In genomic region chr1:92834617-92835016, GRCh38 we compare ENCODE assay signal across 10 cellular contexts. TPM values are rescaled to one million over a fixed set of nuclear protein-coding genes. Genes with fewer than 3 reads are reported as not detected.
A peak's percentile ranks its signal among the peaks of the same experiment; 100 is the strongest.
DNase-seq lines count a peak whose midpoint lies in the region; ATAC-seq, FAIRE-seq and TF ChIP-seq lines count a peak whose summit lies in the region.
"Had no signal": no experiment of that assay in that cellular context is flagged by ENCODE, and none has a peak within 500 bp of the region (broad histone marks: within the 10 kb centered on the region; RNA-seq: fewer than 3 reads in every experiment).

No MANE protein-coding gene starts in this region.

- H3K9ac ChIP-seq in OCI-LY3 (ENCODE audit: low read length): no peak overlapping the region
- no peak overlapping the region for H3K9ac ChIP-seq in endocrine pancreas (ENCODE audit: control insufficient read depth, insufficient read depth, low read length)

- H3K27me3 ChIP-seq in OCI-LY3 (ENCODE audit: low read depth, low read length) (no peaks in the 10 kb centered on the region), endocrine pancreas (ENCODE audit: control insufficient read depth, insufficient read depth, low read length) (no peaks in the 10 kb centered on the region)
- H3K27me3 ChIP-seq: spleen had no signal

- no peak for ATAC-seq in HG02759 (IDR thresholded peaks at IDR 0.05; ENCODE audit: unreplicated experiment)
- ATAC-seq: left lobe of liver had no signal

- H3K9me3 ChIP-seq in OCI-LY3 (ENCODE audit: insufficient read depth, low read length) (no peaks in the 10 kb centered on the region), endocrine pancreas (ENCODE audit: control insufficient read depth, low read length) (no peaks in the 10 kb centered on the region)
- H3K9me3 ChIP-seq: spleen had no signal

- TF ChIP-seq POLR2A in GM12891 (IDR thresholded peaks at IDR 0.05; ENCODE audit: low read depth, low read length): 0 out of 2 replicates have a peak, but pooled peaks have one; percentile 16

- H3K36me3 ChIP-seq in OCI-LY3 (replicated peaks; ENCODE audit: low read depth, low read length) (peaks cover 56% of the 10 kb centered on the region), endocrine pancreas (ENCODE audit: control insufficient read depth, insufficient read depth, low read length) (peaks cover 7% of the 10 kb centered on the region)

- no peaks in the 10 kb centered on the region for H3K27me3 Mint-ChIP-seq in osteocyte (ENCODE audit: unreplicated experiment)

- peaks cover 73% of the 10 kb centered on the region for H4K20me1 ChIP-seq in OCI-LY3 (ENCODE audit: insufficient read depth, low read length)

- H3K4me1 ChIP-seq in OCI-LY3 (ENCODE audit: low read length): peaks cover 28% of the 10 kb centered on the region
- H3K4me1 ChIP-seq in endocrine pancreas (ENCODE audit: control insufficient read depth, insufficient read depth, low read length): peaks cover 15% of the 10 kb centered on the region

- peak overlapping the region; percentile 11 for H3K27ac Mint-ChIP-seq in osteocyte (ENCODE audit: unreplicated experiment)

- H3K4me2 ChIP-seq in OCI-LY3 (ENCODE audit: low read length): peak overlapping the region; percentile 91

- H2AFZ ChIP-seq in OCI-LY3 (ENCODE audit: low read depth, low read length): no peak overlapping the region

- TF ChIP-seq CTCF in OCI-LY3 (IDR thresholded peaks at IDR 0.05; ENCODE audit: low read depth, low read length): no peak
- no peak for TF ChIP-seq CTCF in osteocyte (IDR thresholded peaks at IDR 0.05)

- peak overlapping the region; percentile 98 for H3K4me3 Mint-ChIP-seq in osteocyte (ENCODE audit: unreplicated experiment)

- H3K79me2 ChIP-seq in OCI-LY3 (ENCODE audit: low read length): peaks cover 78% of the 10 kb centered on the region

- no peak for FAIRE-seq in GM12891 (lab: Jason Lieb, UNC)

- H3K36me3 Mint-ChIP-seq in osteocyte (ENCODE audit: unreplicated experiment): peaks cover 48% of the 10 kb centered on the region

- H3K27ac ChIP-seq in OCI-LY3 (ENCODE audit: low read length): no peak overlapping the region

- DNase-seq in GM12891 (ENCODE audit: insufficient read length, low spot score) (no peak), osteocyte (ENCODE audit: extremely low spot score, unreplicated experiment) (no peak), HT-29 (ENCODE audit: low spot score) (no peak), NCI-H2081 (lab: John Stamatoyannopoulos, UW) (no peak)
- DNase-seq: spleen, substantia nigra had no signal

- H3K4me3 ChIP-seq in OCI-LY3 (ENCODE audit: low read length): peak overlapping the region; percentile 84; the same call in 1 of the 2 replicates
- H3K4me3 ChIP-seq in endocrine pancreas (ENCODE audit: control insufficient read depth, insufficient read depth, low read length): peak overlapping the region; percentile 95

- H3K4me1 Mint-ChIP-seq in osteocyte (ENCODE audit: unreplicated experiment): peaks cover 53% of the 10 kb centered on the region

- no peaks in the 10 kb centered on the region for H3K9me3 Mint-ChIP-seq in osteocyte (ENCODE audit: unreplicated experiment)

TF ChIP-seq in GM12891, 5 proteins besides CTCF, POLR2A, EP300 and RAD21:
- TF ChIP-seq TAF1 (IDR thresholded peaks at IDR 0.05; ENCODE audit: low read depth, low read length): no peak
- no peak for TF ChIP-seq POLR2AphosphoS5 (IDR thresholded peaks at IDR 0.05; ENCODE audit: low read depth, low read length)
- no peak for TF ChIP-seq POU2F2 (IDR thresholded peaks at IDR 0.05; ENCODE audit: low read depth, low read length)
- no peak for TF ChIP-seq PAX5 (IDR thresholded peaks at IDR 0.05; ENCODE audit: insufficient read depth, low read length, severe bottlenecking)
- no peak for TF ChIP-seq SPI1 (IDR thresholded peaks at IDR 0.05; ENCODE audit: low read depth, low read length)

RNA-seq across cellular contexts. Expression of gene RPL5, which starts 2.8 kb away (rescaled TPM):
- 3,960 TPM for polyA plus RNA-seq in GM12891 (2012; ENCODE audit: low read depth, missing spikeins)
- total RNA-seq in osteocyte: 870 and 883 TPM in 2 replicates
- 1,169 and 1,308 TPM in 2 replicates for total RNA-seq in HT-29 (2014; rRNA removed; shearing (Covaris generic))

RNA-seq across cellular contexts. Expression of gene EVI5, which starts 49.7 kb away (rescaled TPM):
- polyA plus RNA-seq in GM12891 (2012; ENCODE audit: low read depth, missing spikeins): 1.1 TPM
- 52.6 and 59.6 TPM in 2 replicates for total RNA-seq in osteocyte
- 17.1 and 19.5 TPM in 2 replicates for total RNA-seq in HT-29 (2014; rRNA removed; shearing (Covaris generic))
